In genomic region chr13:50691176-50691681, GRCh38 we compare ENCODE assay signal across 1 cellular context.
TF ChIP-seq lines count a peak whose summit lies in the region.

No MANE protein-coding gene starts in this region.

TF ChIP-seq in GM23338, 12 proteins besides CTCF, POLR2A, EP300 and RAD21:
- TF ChIP-seq, protein P1, sequence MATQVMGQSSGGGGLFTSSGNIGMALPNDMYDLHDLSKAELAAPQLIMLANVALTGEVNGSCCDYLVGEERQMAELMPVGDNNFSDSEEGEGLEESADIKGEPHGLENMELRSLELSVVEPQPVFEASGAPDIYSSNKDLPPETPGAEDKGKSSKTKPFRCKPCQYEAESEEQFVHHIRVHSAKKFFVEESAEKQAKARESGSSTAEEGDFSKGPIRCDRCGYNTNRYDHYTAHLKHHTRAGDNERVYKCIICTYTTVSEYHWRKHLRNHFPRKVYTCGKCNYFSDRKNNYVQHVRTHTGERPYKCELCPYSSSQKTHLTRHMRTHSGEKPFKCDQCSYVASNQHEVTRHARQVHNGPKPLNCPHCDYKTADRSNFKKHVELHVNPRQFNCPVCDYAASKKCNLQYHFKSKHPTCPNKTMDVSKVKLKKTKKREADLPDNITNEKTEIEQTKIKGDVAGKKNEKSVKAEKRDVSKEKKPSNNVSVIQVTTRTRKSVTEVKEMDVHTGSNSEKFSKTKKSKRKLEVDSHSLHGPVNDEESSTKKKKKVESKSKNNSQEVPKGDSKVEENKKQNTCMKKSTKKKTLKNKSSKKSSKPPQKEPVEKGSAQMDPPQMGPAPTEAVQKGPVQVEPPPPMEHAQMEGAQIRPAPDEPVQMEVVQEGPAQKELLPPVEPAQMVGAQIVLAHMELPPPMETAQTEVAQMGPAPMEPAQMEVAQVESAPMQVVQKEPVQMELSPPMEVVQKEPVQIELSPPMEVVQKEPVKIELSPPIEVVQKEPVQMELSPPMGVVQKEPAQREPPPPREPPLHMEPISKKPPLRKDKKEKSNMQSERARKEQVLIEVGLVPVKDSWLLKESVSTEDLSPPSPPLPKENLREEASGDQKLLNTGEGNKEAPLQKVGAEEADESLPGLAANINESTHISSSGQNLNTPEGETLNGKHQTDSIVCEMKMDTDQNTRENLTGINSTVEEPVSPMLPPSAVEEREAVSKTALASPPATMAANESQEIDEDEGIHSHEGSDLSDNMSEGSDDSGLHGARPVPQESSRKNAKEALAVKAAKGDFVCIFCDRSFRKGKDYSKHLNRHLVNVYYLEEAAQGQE (IDR thresholded peaks at IDR 0.05; ENCODE audit: unreplicated experiment) = no peak
- TF ChIP-seq STAT1 (IDR thresholded peaks at IDR 0.05; ENCODE audit: unreplicated experiment) = no peak
- TF ChIP-seq CREB1 (CRISPR knock-in tag; IDR thresholded peaks at IDR 0.05; ENCODE audit: low read depth) = no peak
